ENCODE assay signal across 8 cellular contexts in the genomic region with DNA sequence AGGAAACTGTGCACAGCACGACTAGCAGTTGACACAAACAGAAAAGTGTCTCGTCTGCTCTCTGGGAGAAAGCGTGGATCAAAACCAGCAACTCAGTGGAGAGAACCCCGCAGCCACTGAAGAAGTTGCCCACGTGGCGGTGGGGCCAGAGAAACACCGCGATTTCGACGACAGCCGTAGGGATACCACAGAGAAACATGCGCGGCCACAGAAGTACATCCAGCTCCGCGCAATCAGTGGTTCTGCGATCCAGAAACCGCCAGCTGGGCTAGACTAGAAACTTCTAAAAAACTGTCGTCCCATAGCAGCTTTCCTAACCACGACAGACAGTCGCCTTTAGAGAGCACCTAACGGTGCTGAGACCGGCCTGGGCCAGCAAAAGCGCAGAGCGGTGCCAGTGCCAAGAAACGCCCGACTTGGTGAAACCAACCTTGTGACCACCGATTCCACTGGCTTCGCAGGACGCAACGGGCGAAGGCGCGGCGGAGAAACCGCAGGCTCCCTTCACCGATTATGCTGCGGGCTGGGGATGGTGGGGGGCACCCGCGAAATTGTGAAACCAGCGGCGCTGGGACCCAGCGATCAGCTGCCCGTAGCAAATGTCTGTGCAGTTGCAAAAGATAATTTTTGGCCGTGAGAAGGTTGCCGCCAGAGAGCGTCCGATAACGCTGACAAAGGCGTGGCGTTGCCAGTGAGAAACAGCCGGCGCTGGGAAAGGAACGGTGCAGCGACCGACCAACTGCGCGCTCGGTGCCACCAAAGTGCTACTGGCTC. TPM values are rescaled to one million over a fixed set of nuclear protein-coding genes. Genes with fewer than 3 reads are reported as not detected.
A peak's percentile ranks its signal among the peaks of the same experiment; 100 is the strongest.
DNase-seq lines count a peak whose midpoint lies in the region; ATAC-seq, FAIRE-seq and TF ChIP-seq lines count a peak whose summit lies in the region.

No MANE protein-coding gene starts in this region.

- no peak for TF ChIP-seq EP300 in Ishikawa (IDR thresholded peaks at IDR 0.05; ENCODE audit: borderline replicate concordance)

- H3K4me2 ChIP-seq in osteoblast (ENCODE audit: insufficient read depth, low read length) = peak overlapping the region; percentile 96

- intact Hi-C loops in vagina (cut with DNase I) = loop anchor here (1.0 to 5.0 kb wide), 4 partner anchors 22 to 136 kb away; no protein-coding TSS in a partner anchor

- H3K27ac ChIP-seq in osteoblast (ENCODE audit: low read depth, low read length) = peak overlapping the region; percentile 94
- peak overlapping the region; percentile 83 for H3K27ac ChIP-seq in vagina

- TF ChIP-seq POLR2A in vagina (IDR thresholded peaks at IDR 0.05) = peak in 1 of 2 donors; percentile 4

- no peaks in the 10 kb centered on the region for H3K36me3 ChIP-seq in osteoblast (ENCODE audit: insufficient read depth, low read length)
- no peaks in the 10 kb centered on the region for H3K36me3 ChIP-seq in vagina

- H3K9me3 ChIP-seq in osteoblast (ENCODE audit: low read depth, low read length) = no peaks in the 10 kb centered on the region
- H3K9me3 ChIP-seq in vagina = no peaks in the 10 kb centered on the region

- H2AFZ ChIP-seq in osteoblast (ENCODE audit: low read length) = peak overlapping the region; percentile 94

- H3K4me3 ChIP-seq in osteoblast (ENCODE audit: insufficient read depth, low read length) (peak overlapping the region; percentile 78), vagina (peak overlapping the region; percentile 49 to 58)

- ATAC-seq in GM21515 (IDR thresholded peaks at IDR 0.05; ENCODE audit: unreplicated experiment) = peak; percentile 30

- no peak for FAIRE-seq in RCC 7860 (lab: Jason Lieb, UNC)

- no peak for TF ChIP-seq CTCF in osteoblast (IDR thresholded peaks at IDR 0.05; ENCODE audit: extremely low read depth, low read depth, low read length)
- TF ChIP-seq CTCF in vagina (IDR thresholded peaks at IDR 0.05) = peak in 2 of 3 experiments; percentile 21 to 32

- H3K4me1 ChIP-seq in osteoblast (ENCODE audit: insufficient read depth, low read length) = peaks cover 20% of the 10 kb centered on the region
- H3K4me1 ChIP-seq in vagina = peaks cover 11% of the 10 kb centered on the region

- peaks cover 66% of the 10 kb centered on the region for H3K79me2 ChIP-seq in osteoblast (ENCODE audit: insufficient read depth, low read length)

- DNase-seq in DMS79 (lab: John Stamatoyannopoulos, UW) (peak; percentile 69), RCC 7860 (ENCODE audit: low spot score) (peak; percentile 76), foreskin melanocyte (peak; percentile 56), osteoblast (ENCODE audit: insufficient read length, low spot score, missing footprints) (peak; percentile 75), vagina (ENCODE audit: extremely low spot score in 2 of 2) (no peak)
- peak; percentile 60 for DNase-seq in activated effector memory CD4-positive, alpha-beta T cell treated with Interleukin-2 at 50 U/mL for 16 hours

- no peak for TF ChIP-seq RAD21 in Ishikawa (IDR thresholded peaks at IDR 0.05; ENCODE audit: low read depth)

- peaks cover 5% of the 10 kb centered on the region for H4K20me1 ChIP-seq in osteoblast (ENCODE audit: insufficient read depth, low read length)

- no peaks in the 10 kb centered on the region for H3K27me3 ChIP-seq in osteoblast (ENCODE audit: insufficient read depth, low read length)
- no peaks in the 10 kb centered on the region for H3K27me3 ChIP-seq in vagina

TF ChIP-seq in Ishikawa, 13 proteins besides CTCF, POLR2A, EP300 and RAD21:
- TF ChIP-seq CEBPB (IDR thresholded peaks at IDR 0.05) (peak; percentile 1; the same call in 1 of the 2 replicates), FOXM1 (IDR thresholded peaks at IDR 0.05; ENCODE audit: borderline replicate concordance, low read depth) (no peak), TCF12 (IDR thresholded peaks at IDR 0.05; ENCODE audit: low read depth) (peak; percentile 38; the same call in 1 of the 2 replicates), NFIC (IDR thresholded peaks at IDR 0.05) (0 out of 2 replicates have a peak, but pooled peaks have one; percentile 10)
- TF ChIP-seq, protein P1, sequence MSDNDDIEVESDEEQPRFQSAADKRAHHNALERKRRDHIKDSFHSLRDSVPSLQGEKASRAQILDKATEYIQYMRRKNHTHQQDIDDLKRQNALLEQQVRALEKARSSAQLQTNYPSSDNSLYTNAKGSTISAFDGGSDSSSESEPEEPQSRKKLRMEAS (IDR thresholded peaks at IDR 0.05) = peak; percentile 99
- TF ChIP-seq, protein P2, sequence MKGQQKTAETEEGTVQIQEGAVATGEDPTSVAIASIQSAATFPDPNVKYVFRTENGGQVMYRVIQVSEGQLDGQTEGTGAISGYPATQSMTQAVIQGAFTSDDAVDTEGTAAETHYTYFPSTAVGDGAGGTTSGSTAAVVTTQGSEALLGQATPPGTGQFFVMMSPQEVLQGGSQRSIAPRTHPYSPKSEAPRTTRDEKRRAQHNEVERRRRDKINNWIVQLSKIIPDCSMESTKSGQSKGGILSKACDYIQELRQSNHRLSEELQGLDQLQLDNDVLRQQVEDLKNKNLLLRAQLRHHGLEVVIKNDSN (IDR thresholded peaks at IDR 0.05) = no peak

RNA-seq across cellular contexts. Expression of a gene that starts 2.7 kb away (rescaled TPM):
- 3.5 and 3.6 TPM in 2 replicates for total RNA-seq in osteoblast
- 10.6 TPM for total RNA-seq in vagina

Comparison
In these comparisons a context has a peak if more than half of its experiments do, and no peak if none do; other contexts are left out.
1. DNase-seq: peak in DMS79 (single experiment), RCC 7860 (single experiment), activated effector memory CD4-positive, alpha-beta T cell treated with Interleukin-2 at 50 U/mL for 16 hours (single experiment), foreskin melanocyte (single experiment) and osteoblast (single experiment); none in vagina (0 of 2).